13 cellular contexts compared by ENCODE assay signal in genomic region chr1:44501022-44501910, GRCh38.
DNase-seq lines count a peak whose midpoint lies in the region; ATAC-seq, FAIRE-seq and TF ChIP-seq lines count a peak whose summit lies in the region.
"Had no signal": no experiment of that assay in that cellular context is flagged by ENCODE, and none has a peak within 500 bp of the region (broad histone marks: within the 10 kb centered on the region; RNA-seq: fewer than 3 reads in every experiment).

No MANE protein-coding gene starts in this region.

- H3K4me3 ChIP-seq in ectodermal cell (ENCODE audit: insufficient read depth, low read depth, low read length) (peak overlapping the region; percentile 5), retinal pigment epithelial cell (ENCODE audit: low read length) (peak overlapping the region; percentile 19), spleen (no peak overlapping the region), pancreas (no peak overlapping the region), SJCRH30 (no peak overlapping the region)

- DNase-seq in NCI-H526 (lab: John Stamatoyannopoulos, UW) (peak; percentile 37 to 77), iPS-NIHi7 (ENCODE audit: extremely low spot score) (peak; percentile 51), retinal pigment epithelial cell (ENCODE audit: low read depth) (no peak), spleen (no peak), pancreas (no peak), SJCRH30 (no peak)
- DNase-seq: activated effector memory CD4-positive, alpha-beta T cell treated with anti-CD3 and anti-CD28 coated beads, Interleukin-2, amount 50 U/mL, for 16 hours; CD8-positive, alpha-beta T cell; foreskin keratinocyte; NCI-H2029 had no signal

- FAIRE-seq in pancreas (lab: Jason Lieb, UNC), result no peak
- FAIRE-seq: HTR-8/SVneo had no signal

- no peaks in the 10 kb centered on the region for H3K36me3 ChIP-seq in ectodermal cell (ENCODE audit: control insufficient read depth, insufficient read depth, low read length)
- no peaks in the 10 kb centered on the region for H3K36me3 ChIP-seq in spleen
- no peaks in the 10 kb centered on the region for H3K36me3 ChIP-seq in pancreas
- H3K36me3 ChIP-seq in SJCRH30, result no peaks in the 10 kb centered on the region

- no peak for TF ChIP-seq CTCF in retinal pigment epithelial cell (conservative IDR thresholded peaks at IDR 0.05; ENCODE audit: low read depth, low read length)
- no peak for TF ChIP-seq CTCF in spleen (IDR thresholded peaks at IDR 0.05 in 8 of 11, conservative IDR thresholded peaks at IDR 0.05 in 3 of 11)
- no peak for TF ChIP-seq CTCF in pancreas (IDR thresholded peaks at IDR 0.05)

- ATAC-seq in pancreas (no peak), GM18861 (IDR thresholded peaks at IDR 0.05; ENCODE audit: unreplicated experiment) (no peak)
- ATAC-seq: CD8-positive, alpha-beta T cell; foreskin keratinocyte had no signal

- peak overlapping the region; percentile 67 for H3K27ac ChIP-seq in ectodermal cell (ENCODE audit: insufficient read depth, low read depth, low read length, poor library complexity, severe bottlenecking)
- H3K27ac ChIP-seq in spleen, result no peak overlapping the region
- no peak overlapping the region for H3K27ac ChIP-seq in pancreas
- no peak overlapping the region for H3K27ac ChIP-seq in SJCRH30
- H3K27ac ChIP-seq: foreskin keratinocyte had no signal

- intact Hi-C loops in spleen (cut with DNase I; ENCODE audit: low total_unique reads), result no loop called here
- intact Hi-C loops in pancreas (cut with DNase I), result no loop called here

- H3K9me3 ChIP-seq in ectodermal cell (ENCODE audit: control insufficient read depth, low read length) (no peaks in the 10 kb centered on the region), spleen (no peaks in the 10 kb centered on the region), pancreas (no peaks in the 10 kb centered on the region), SJCRH30 (replicated peaks) (no peaks in the 10 kb centered on the region)

- 1% methylated on average over 12 to 13 of the region's 13 CpGs for WGBS in ectodermal cell, 2 experiments
- 58 to 75% (median 66%) methylated on average over 13 of the region's 13 CpGs for WGBS in spleen, 5 donors
- WGBS in pancreas, 2 donors, result 58 to 67% methylated on average over 13 of the region's 13 CpGs

- H3K27me3 ChIP-seq in ectodermal cell (ENCODE audit: control insufficient read depth, insufficient read depth, low read length, poor library complexity, severe bottlenecking) (peaks cover 100% of the 10 kb centered on the region), spleen (replicated peaks in 1 of 7) (peaks cover 0 to 27% (median 2%) of the 10 kb centered on the region in 7 donors), pancreas (no peaks in the 10 kb centered on the region), SJCRH30 (peaks cover 19% of the 10 kb centered on the region)

- TF ChIP-seq POLR2A in spleen (IDR thresholded peaks at IDR 0.05), result no peak

- H3K4me1 ChIP-seq in ectodermal cell (ENCODE audit: control insufficient read depth, insufficient read depth, low read length) (peaks cover 32% of the 10 kb centered on the region), spleen (peaks cover 0 to 15% (median 0%) of the 10 kb centered on the region in 6 donors), pancreas (no peaks in the 10 kb centered on the region), SJCRH30 (peaks cover 6% of the 10 kb centered on the region; the same call in 1 of the 2 replicates)
- H3K4me1 ChIP-seq: foreskin keratinocyte had no signal

Comparison
In these comparisons a context has a peak if more than half of its experiments do, and no peak if none do; other contexts are left out.
1. DNase-seq: peak in NCI-H526 (2 of 2) and iPS-NIHi7 (single experiment); none in retinal pigment epithelial cell (single experiment), spleen (single experiment), pancreas (0 of 6) and SJCRH30 (0 of 2).
2. H3K4me3 ChIP-seq: peak in ectodermal cell (single experiment) and retinal pigment epithelial cell (single experiment); none in spleen (0 of 8), pancreas (0 of 4) and SJCRH30 (single experiment).